15 cellular contexts compared by ENCODE assay signal in the genomic region with DNA sequence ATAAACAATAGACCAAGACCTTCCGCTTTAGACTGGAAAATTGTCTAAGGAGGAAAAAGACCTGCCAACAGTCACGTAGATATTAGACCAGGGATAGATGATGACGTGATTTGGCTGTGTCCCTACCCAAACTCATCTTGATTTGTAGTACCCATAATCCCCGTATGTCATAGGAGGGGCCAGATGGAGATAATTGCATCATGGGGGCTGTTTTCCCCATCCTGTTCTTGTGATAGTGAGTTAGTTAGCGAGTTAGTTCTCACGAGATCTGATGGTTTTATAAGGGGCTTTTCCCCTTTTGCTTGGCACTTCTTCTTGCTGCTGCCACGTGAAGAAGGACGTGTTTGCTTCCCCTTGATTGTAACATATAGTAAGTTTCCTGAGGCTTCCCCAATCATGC. TPM values are rescaled to one million over a fixed set of nuclear protein-coding genes. Genes with fewer than 3 reads are reported as not detected.
DNase-seq lines count a peak whose midpoint lies in the region; ATAC-seq lines count a peak whose summit lies in the region.
"Had no signal": no experiment of that assay in that cellular context is flagged by ENCODE, and none has a peak within 500 bp of the region (broad histone marks: within the 10 kb centered on the region; RNA-seq: fewer than 3 reads in every experiment).

No MANE protein-coding gene starts in this region.

- H3K27me3 Mint-ChIP-seq in CD8-positive, alpha-beta memory T cell = peaks cover 0 to 2% of the 10 kb centered on the region in 2 donors
- H3K27me3 Mint-ChIP-seq in IgD-negative memory B cell = no peaks in the 10 kb centered on the region
- H3K27me3 Mint-ChIP-seq in activated naive CD8-positive, alpha-beta T cell treated with anti-CD3 and anti-CD28 coated beads, Interleukin-2, amount 50 U/mL, for 24 hours = no peaks in the 10 kb centered on the region

- H3K36me3 ChIP-seq in BLaER1 treated with 17β-estradiol and CSF1 and Interleukin-3, amounts not matched to agents 10 nM and 100 nM = no peaks in the 10 kb centered on the region
- H3K36me3 ChIP-seq in CD8-positive, alpha-beta memory T cell (ENCODE audit: insufficient read depth, low read length) = no peaks in the 10 kb centered on the region
- no peaks in the 10 kb centered on the region for H3K36me3 ChIP-seq in aorta (ENCODE audit: control insufficient read depth in 1 of 2, insufficient read depth in 2 of 2, low read length in 1 of 2)
- H3K36me3 ChIP-seq: ascending aorta, upper lobe of left lung had no signal

- peak overlapping the region in 7 of 8 donors; percentile 0 to 46 (median 20) for H3K27ac Mint-ChIP-seq in CD8-positive, alpha-beta memory T cell
- H3K27ac Mint-ChIP-seq in IgD-negative memory B cell = peak overlapping the region; percentile 9 to 94 (median 88)
- H3K27ac Mint-ChIP-seq in activated naive CD8-positive, alpha-beta T cell treated with anti-CD3 and anti-CD28 coated beads, Interleukin-2, amount 50 U/mL, for 24 hours = peak overlapping the region; percentile 68

- H3K27me3 ChIP-seq in BLaER1 treated with 17β-estradiol and CSF1 and Interleukin-3, amounts not matched to agents 10 nM and 100 nM = no peaks in the 10 kb centered on the region
- H3K27me3 ChIP-seq in CD8-positive, alpha-beta memory T cell (ENCODE audit: insufficient read depth, low read length, poor library complexity, severe bottlenecking) = no peaks in the 10 kb centered on the region
- no peaks in the 10 kb centered on the region for H3K27me3 ChIP-seq in aorta (ENCODE audit: control insufficient read depth in 1 of 2, insufficient read depth in 2 of 2, low read length in 1 of 2)
- H3K27me3 ChIP-seq: ascending aorta, upper lobe of left lung had no signal

- POLR2A ChIA-PET in CD8-positive, alpha-beta memory T cell (lab: Charles Lee) = no interaction called here

- peaks cover 24 to 33% (median 29%) of the 10 kb centered on the region in 3 donors for H3K4me1 Mint-ChIP-seq in CD8-positive, alpha-beta memory T cell
- peaks cover 19 to 30% (median 22%) of the 10 kb centered on the region in 3 donors for H3K4me1 Mint-ChIP-seq in IgD-negative memory B cell
- peaks cover 39% of the 10 kb centered on the region for H3K4me1 Mint-ChIP-seq in activated naive CD8-positive, alpha-beta T cell treated with anti-CD3 and anti-CD28 coated beads, Interleukin-2, amount 50 U/mL, for 24 hours

- 87 to 89% methylated on average over 8 of the region's 8 CpGs for WGBS in aorta, 2 donors

- ATAC-seq in activated naive CD8-positive, alpha-beta T cell treated with anti-CD3 and anti-CD28 coated beads, Interleukin-2, amount 50 U/mL, for 24 hours = no peak
- ATAC-seq in aorta (ENCODE audit: low FRiP score) (no peak), HG03097 (IDR thresholded peaks at IDR 0.05; ENCODE audit: low FRiP score, unreplicated experiment) (no peak), HG02642 (IDR thresholded peaks at IDR 0.05; ENCODE audit: poor library complexity, unreplicated experiment) (no peak)
- ATAC-seq: HCT116 had no signal

- no peaks in the 10 kb centered on the region for H3K9me3 ChIP-seq in BLaER1 treated with 17β-estradiol and CSF1 and Interleukin-3, amounts not matched to agents 10 nM and 100 nM (replicated peaks in 1 of 11)
- no peaks in the 10 kb centered on the region for H3K9me3 ChIP-seq in CD8-positive, alpha-beta memory T cell (ENCODE audit: low read length)
- H3K9me3 ChIP-seq in aorta (ENCODE audit: control insufficient read depth, low read length) = no peaks in the 10 kb centered on the region
- H3K9me3 ChIP-seq: ascending aorta, upper lobe of left lung had no signal

- H3K4me1 ChIP-seq in BLaER1 treated with 17β-estradiol and CSF1 and Interleukin-3, amounts not matched to agents 10 nM and 100 nM = peaks cover 11 to 38% (median 29%) of the 10 kb centered on the region in 10 experiments; a peak in 18 of 20 replicates
- H3K4me1 ChIP-seq in CD8-positive, alpha-beta memory T cell (ENCODE audit: insufficient read depth, low read length) = peaks cover 33% of the 10 kb centered on the region
- H3K4me1 ChIP-seq in aorta (ENCODE audit: control insufficient read depth in 1 of 2, insufficient read depth in 2 of 2, low read length in 2 of 2) = no peaks in the 10 kb centered on the region
- H3K4me1 ChIP-seq: ascending aorta had no signal

- H3K4me3 ChIP-seq in BLaER1 treated with 17β-estradiol and CSF1 and Interleukin-3, amounts not matched to agents 10 nM and 100 nM = no peak overlapping the region
- peak overlapping the region; percentile 37 for H3K4me3 ChIP-seq in CD8-positive, alpha-beta memory T cell (ENCODE audit: low read length)
- no peak overlapping the region for H3K4me3 ChIP-seq in aorta (ENCODE audit: low read length in 2 of 2)
- H3K4me3 ChIP-seq: ascending aorta, lung, upper lobe of left lung had no signal

- CTCF ChIA-PET in CD8-positive, alpha-beta memory T cell (lab: Charles Lee) = no interaction called here

- peak overlapping the region; percentile 6 to 72 (median 52); a peak in 16 of 22 replicates for H3K4me2 ChIP-seq in BLaER1 treated with 17β-estradiol and CSF1 and Interleukin-3, amounts not matched to agents 10 nM and 100 nM

- H3K9me3 Mint-ChIP-seq in CD8-positive, alpha-beta memory T cell = peaks cover 0 to 2% (median 0%) of the 10 kb centered on the region in 5 donors
- H3K9me3 Mint-ChIP-seq in IgD-negative memory B cell = no peaks in the 10 kb centered on the region
- no peaks in the 10 kb centered on the region for H3K9me3 Mint-ChIP-seq in activated naive CD8-positive, alpha-beta T cell treated with anti-CD3 and anti-CD28 coated beads, Interleukin-2, amount 50 U/mL, for 24 hours

- no peaks in the 10 kb centered on the region for H4K20me1 ChIP-seq in BLaER1 treated with 17β-estradiol and CSF1 and Interleukin-3, amounts not matched to agents 10 nM and 100 nM

- H3K27ac ChIP-seq in BLaER1 treated with 17β-estradiol and CSF1 and Interleukin-3, amounts not matched to agents 10 nM and 100 nM = no peak overlapping the region
- no peak overlapping the region for H3K27ac ChIP-seq in CD8-positive, alpha-beta memory T cell (ENCODE audit: low read depth, low read length)
- H3K27ac ChIP-seq in aorta (ENCODE audit: low read depth in 1 of 2, low read length in 2 of 2) = no peak overlapping the region
- H3K27ac ChIP-seq: ascending aorta, upper lobe of left lung had no signal

- H3K9ac ChIP-seq in BLaER1 treated with 17β-estradiol and CSF1 and Interleukin-3, amounts not matched to agents 10 nM and 100 nM = no peak overlapping the region

- H3K36me3 Mint-ChIP-seq in CD8-positive, alpha-beta memory T cell = peaks cover 0 to 5% (median 4%) of the 10 kb centered on the region in 3 donors
- H3K36me3 Mint-ChIP-seq in IgD-negative memory B cell = peaks cover 3% of the 10 kb centered on the region
- no peaks in the 10 kb centered on the region for H3K36me3 Mint-ChIP-seq in activated naive CD8-positive, alpha-beta T cell treated with anti-CD3 and anti-CD28 coated beads, Interleukin-2, amount 50 U/mL, for 24 hours (ENCODE audit: low read depth)

- intact Hi-C loops in aorta (cut with DNase I) = no loop called here

- DNase-seq in CD8-positive, alpha-beta memory T cell = no peak
- no peak for DNase-seq in activated naive CD8-positive, alpha-beta T cell treated with anti-CD3 and anti-CD28 coated beads, Interleukin-2, amount 50 U/mL, for 24 hours
- DNase-seq in aorta (no peak), HUDEP-2 (lab: John Stamatoyannopoulos, UW; ENCODE audit: unreplicated experiment in 76 of 76) (no peak)
- DNase-seq: NCI-H1105 treated with DMSO at 0.1 percent for 48 hours; NCI-H2171; stimulated activated CD4-positive, alpha-beta T cell treated with anti-CD3 and anti-CD28 coated beads, Interleukin-12 subunit alpha, Interleukin-12 subunit beta, amount 100 ng/mL, for 4 hours; upper lobe of left lung had no signal

- H3K4me3 Mint-ChIP-seq in CD8-positive, alpha-beta memory T cell = peak overlapping the region in 5 of 7 donors; percentile 27 to 64 (median 39)
- peak overlapping the region; percentile 2 to 81 (median 66) for H3K4me3 Mint-ChIP-seq in IgD-negative memory B cell
- peak overlapping the region; percentile 59 for H3K4me3 Mint-ChIP-seq in activated naive CD8-positive, alpha-beta T cell treated with anti-CD3 and anti-CD28 coated beads, Interleukin-2, amount 50 U/mL, for 24 hours

RNA-seq across cellular contexts. Expression of a gene that starts 31.7 kb away (rescaled TPM):
- total RNA-seq in CD8-positive, alpha-beta memory T cell = 10 to 100 TPM; 59.9 to 61.7 TPM
- 57.0 TPM for polyA plus RNA-seq in CD8-positive, alpha-beta memory T cell
- polyA plus RNA-seq in IgD-negative memory B cell (56.6 TPM), aorta (10 to 100 TPM; 38.2 to 71.9 TPM)
- 10 to 100 TPM; 40.2 to 48.8 TPM for total RNA-seq in aorta

Comparison
In these comparisons a context has a peak if more than half of its experiments do, and no peak if none do; other contexts are left out.
1. H3K27ac Mint-ChIP-seq: peak in every context shown above with its lines; median percentile 88 in IgD-negative memory B cell; 68 in activated naive CD8-positive, alpha-beta T cell treated with anti-CD3 and anti-CD28 coated beads, Interleukin-2, amount 50 U/mL, for 24 hours; 20 in CD8-positive, alpha-beta memory T cell.